Comparison of ENCODE assay signal across 20 cellular contexts in genomic region chrX:136431625-136432024, GRCh38. TPM values are rescaled to one million over a fixed set of nuclear protein-coding genes. Genes with fewer than 3 reads are reported as not detected.
DNase-seq lines count a peak whose midpoint lies in the region.
"Had no signal": no experiment of that assay in that cellular context is flagged by ENCODE, and none has a peak within 500 bp of the region (broad histone marks: within the 10 kb centered on the region; RNA-seq: fewer than 3 reads in every experiment).

No MANE protein-coding gene starts in this region.

- peaks cover 8% of the 10 kb centered on the region for H3K4me1 Mint-ChIP-seq in activated CD4-positive, alpha-beta T cell treated with anti-CD3 and anti-CD28 coated beads, Interleukin-2, amount 10 ng/mL, durations not matched to agents 24 days and 14 days
- H3K4me1 Mint-ChIP-seq in activated naive CD4-positive, alpha-beta T cell treated with anti-CD3 and anti-CD28 coated beads for 36 hours (ENCODE audit: low read depth): peaks cover 4% of the 10 kb centered on the region
- peaks cover 23% of the 10 kb centered on the region for H3K4me1 Mint-ChIP-seq in activated T-helper 2 cell treated with anti-CD3 and anti-CD28 coated beads, Interferon-gamma antibody, Interleukin-2, Interleukin-4, amounts not matched to agents 10 μg/mL and 5 μg/mL and 100 μg/mL, durations not matched to agents 14 hours and 24 hours and 36 hours (ENCODE audit: low read depth)
- H3K4me1 Mint-ChIP-seq: CD4-positive, alpha-beta memory T cell had no signal

- DNase-seq in activated CD4-positive, alpha-beta T cell treated with anti-CD3 and anti-CD28 coated beads, Interleukin-2, amount 10 ng/mL, durations not matched to agents 24 days and 14 days: no peak
- no peak for DNase-seq in activated CD4-positive, alpha-beta T cell treated with anti-CD3 and anti-CD28 coated beads, Interleukin-2, amount 50 U/mL, for 48 hours
- peak; percentile 6 for DNase-seq in activated naive CD4-positive, alpha-beta T cell treated with anti-CD3 and anti-CD28 coated beads for 36 hours
- no peak for DNase-seq in activated naive CD4-positive, alpha-beta T cell treated with anti-CD3 and anti-CD28 coated beads, Interleukin-2, amount 50 U/mL, for 16 hours
- no peak for DNase-seq in activated T-helper 2 cell treated with anti-CD3 and anti-CD28 coated beads, Interferon-gamma antibody, Interleukin-2, Interleukin-4, amounts not matched to agents 10 μg/mL and 5 μg/mL and 100 μg/mL, durations not matched to agents 14 hours and 24 hours and 36 hours (ENCODE audit: low spot score)
- DNase-seq in NCI-H1092 treated with DMSO at 0.1 percent for 48 hours (lab: John Stamatoyannopoulos, UW): no peak
- DNase-seq: C1 segment of cervical spinal cord; Calu3; CD4-positive, alpha-beta memory T cell; COR-L47; DMS79; EL; GDM1; GM23248; H7; HCEC 1CT had no signal

- H3K27me3 Mint-ChIP-seq in activated CD4-positive, alpha-beta T cell treated with anti-CD3 and anti-CD28 coated beads, Interleukin-2, amount 10 ng/mL, durations not matched to agents 24 days and 14 days: no peaks in the 10 kb centered on the region
- H3K27me3 Mint-ChIP-seq in activated naive CD4-positive, alpha-beta T cell treated with anti-CD3 and anti-CD28 coated beads for 36 hours (ENCODE audit: low read depth): no peaks in the 10 kb centered on the region
- H3K27me3 Mint-ChIP-seq in activated T-helper 2 cell treated with anti-CD3 and anti-CD28 coated beads, Interferon-gamma antibody, Interleukin-2, Interleukin-4, amounts not matched to agents 10 μg/mL and 5 μg/mL and 100 μg/mL, durations not matched to agents 14 hours and 24 hours and 36 hours (ENCODE audit: low read depth): no peaks in the 10 kb centered on the region
- H3K27me3 Mint-ChIP-seq: CD4-positive, alpha-beta memory T cell had no signal

- intact Hi-C loops in activated CD4-positive, alpha-beta T cell treated with anti-CD3 and anti-CD28 coated beads, Interleukin-2, amount 10 ng/mL, durations not matched to agents 24 days and 14 days (cut with micrococcal nuclease): no loop called here
- intact Hi-C loops in activated naive CD4-positive, alpha-beta T cell treated with anti-CD3 and anti-CD28 coated beads for 36 hours (cut with micrococcal nuclease): no loop called here
- intact Hi-C loops in activated T-helper 2 cell treated with anti-CD3 and anti-CD28 coated beads, Interferon-gamma antibody, Interleukin-2, Interleukin-4, amounts not matched to agents 10 μg/mL and 5 μg/mL and 100 μg/mL, durations not matched to agents 14 hours and 24 hours and 36 hours (cut with micrococcal nuclease): no loop called here

- H3K27ac Mint-ChIP-seq in activated CD4-positive, alpha-beta T cell treated with anti-CD3 and anti-CD28 coated beads, Interleukin-2, amount 10 ng/mL, durations not matched to agents 24 days and 14 days: peak overlapping the region; percentile 71
- no peak overlapping the region for H3K27ac Mint-ChIP-seq in activated naive CD4-positive, alpha-beta T cell treated with anti-CD3 and anti-CD28 coated beads for 36 hours
- H3K27ac Mint-ChIP-seq in activated T-helper 2 cell treated with anti-CD3 and anti-CD28 coated beads, Interferon-gamma antibody, Interleukin-2, Interleukin-4, amounts not matched to agents 10 μg/mL and 5 μg/mL and 100 μg/mL, durations not matched to agents 14 hours and 24 hours and 36 hours: peak overlapping the region; percentile 35
- H3K27ac Mint-ChIP-seq: CD4-positive, alpha-beta memory T cell had no signal

- H3K9me3 Mint-ChIP-seq in activated CD4-positive, alpha-beta T cell treated with anti-CD3 and anti-CD28 coated beads, Interleukin-2, amount 10 ng/mL, durations not matched to agents 24 days and 14 days: no peaks in the 10 kb centered on the region
- H3K9me3 Mint-ChIP-seq in activated naive CD4-positive, alpha-beta T cell treated with anti-CD3 and anti-CD28 coated beads for 36 hours: no peaks in the 10 kb centered on the region
- no peaks in the 10 kb centered on the region for H3K9me3 Mint-ChIP-seq in activated T-helper 2 cell treated with anti-CD3 and anti-CD28 coated beads, Interferon-gamma antibody, Interleukin-2, Interleukin-4, amounts not matched to agents 10 μg/mL and 5 μg/mL and 100 μg/mL, durations not matched to agents 14 hours and 24 hours and 36 hours
- H3K9me3 Mint-ChIP-seq: CD4-positive, alpha-beta memory T cell had no signal

- H3K4me3 Mint-ChIP-seq in activated CD4-positive, alpha-beta T cell treated with anti-CD3 and anti-CD28 coated beads, Interleukin-2, amount 10 ng/mL, durations not matched to agents 24 days and 14 days: no peak overlapping the region
- no peak overlapping the region for H3K4me3 Mint-ChIP-seq in activated naive CD4-positive, alpha-beta T cell treated with anti-CD3 and anti-CD28 coated beads for 36 hours
- no peak overlapping the region for H3K4me3 Mint-ChIP-seq in activated T-helper 2 cell treated with anti-CD3 and anti-CD28 coated beads, Interferon-gamma antibody, Interleukin-2, Interleukin-4, amounts not matched to agents 10 μg/mL and 5 μg/mL and 100 μg/mL, durations not matched to agents 14 hours and 24 hours and 36 hours (ENCODE audit: low read depth)
- H3K4me3 Mint-ChIP-seq: CD4-positive, alpha-beta memory T cell had no signal

- no peaks in the 10 kb centered on the region for H3K36me3 Mint-ChIP-seq in activated CD4-positive, alpha-beta T cell treated with anti-CD3 and anti-CD28 coated beads, Interleukin-2, amount 10 ng/mL, durations not matched to agents 24 days and 14 days (ENCODE audit: low read depth)
- no peaks in the 10 kb centered on the region for H3K36me3 Mint-ChIP-seq in activated naive CD4-positive, alpha-beta T cell treated with anti-CD3 and anti-CD28 coated beads for 36 hours (ENCODE audit: low read depth)
- no peaks in the 10 kb centered on the region for H3K36me3 Mint-ChIP-seq in activated T-helper 2 cell treated with anti-CD3 and anti-CD28 coated beads, Interferon-gamma antibody, Interleukin-2, Interleukin-4, amounts not matched to agents 10 μg/mL and 5 μg/mL and 100 μg/mL, durations not matched to agents 14 hours and 24 hours and 36 hours (ENCODE audit: low read depth)
- H3K36me3 Mint-ChIP-seq: CD4-positive, alpha-beta memory T cell had no signal

- CTCF ChIA-PET in activated naive CD4-positive, alpha-beta T cell treated with anti-CD3 and anti-CD28 coated beads for 36 hours (lab: Charles Lee): no interaction called here

RNA-seq across cellular contexts. Expression of gene BRS3, which starts 56.1 kb away (rescaled TPM):
- total RNA-seq in activated CD4-positive, alpha-beta T cell treated with anti-CD3 and anti-CD28 coated beads, Interleukin-2, amount 10 ng/mL, durations not matched to agents 24 days and 14 days: not detected in 2 replicates
- not detected for total RNA-seq in activated naive CD4-positive, alpha-beta T cell treated with anti-CD3 and anti-CD28 coated beads for 36 hours
- not detected in 2 replicates for total RNA-seq in activated T-helper 2 cell treated with anti-CD3 and anti-CD28 coated beads, Interferon-gamma antibody, Interleukin-2, Interleukin-4, amounts not matched to agents 10 μg/mL and 5 μg/mL and 100 μg/mL, durations not matched to agents 14 hours and 24 hours and 36 hours
- total RNA-seq: A172; A673; Calu3; CD4-positive, alpha-beta memory T cell; GM12878; GM23248; H1; H7 had no signal
